Comparison of ENCODE assay signal across 8 cellular contexts in the genomic region with DNA sequence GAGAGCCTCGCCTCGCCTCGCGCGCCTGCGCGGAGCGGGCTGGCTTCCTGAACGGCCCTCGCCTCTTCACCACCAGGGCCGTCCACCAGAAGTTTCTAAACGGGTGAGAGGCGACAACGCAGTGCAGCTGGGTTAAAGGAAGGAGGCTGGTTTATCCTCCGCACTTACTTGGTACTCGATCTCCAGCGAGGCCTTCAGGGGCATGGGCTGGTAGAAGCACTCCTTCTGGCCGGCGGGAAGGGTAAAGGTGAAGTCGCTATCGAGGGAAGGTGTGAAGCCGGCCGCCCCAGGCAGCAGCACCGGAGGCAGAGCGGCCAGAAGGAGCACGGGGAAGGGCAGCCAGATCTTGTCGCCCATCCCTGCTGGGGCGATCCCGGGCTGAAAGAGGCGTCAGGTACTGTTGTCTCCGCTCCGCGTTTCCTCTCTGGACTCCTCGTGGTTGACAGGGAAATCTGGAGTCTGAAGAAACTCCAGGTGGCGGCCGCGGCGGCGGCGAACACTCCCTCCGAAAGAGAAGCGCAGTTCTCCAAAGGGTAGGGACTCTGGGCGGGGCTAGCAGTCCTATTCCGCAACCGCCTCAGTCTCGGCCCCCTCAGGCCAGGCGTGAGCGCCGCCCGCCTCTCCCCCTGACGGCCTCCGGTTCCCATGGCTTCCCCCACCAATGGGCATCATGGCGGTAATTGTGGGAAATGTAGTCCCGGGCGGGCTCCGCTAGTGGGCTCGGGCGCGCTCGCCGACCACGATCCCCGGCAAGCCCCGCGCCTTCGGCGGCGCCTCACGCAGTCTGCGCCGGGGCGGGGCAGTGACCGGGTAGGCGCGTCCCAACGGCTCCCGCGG. TPM values are rescaled to one million over a fixed set of nuclear protein-coding genes. Genes with fewer than 3 reads are reported as not detected.
DNase-seq lines count a peak whose midpoint lies in the region; ATAC-seq and TF ChIP-seq lines count a peak whose summit lies in the region.

TMED5 (minus strand) TSS at position 528 of the 837 bp plus-strand sequence; CDS start at position 357, 171 bp downstream.

- peak within 1 kb of the TSS; percentile 97 for H3K4me3 ChIP-seq in epithelial cell of esophagus (ENCODE audit: low read length)
- peak within 1 kb of the TSS; percentile 98 for H3K4me3 ChIP-seq in mononuclear cell (ENCODE audit: low read length)

- TF ChIP-seq EP300 in Ishikawa (IDR thresholded peaks at IDR 0.05; ENCODE audit: borderline replicate concordance), result no peak; the same call in 1 of the 2 replicates

- peak; percentile 80 for ATAC-seq in GM21576 (IDR thresholded peaks at IDR 0.05; ENCODE audit: unreplicated experiment)

- H3K4me1 ChIP-seq in mononuclear cell (ENCODE audit: insufficient read depth, low read length), result peaks cover 43% of the 10 kb centered on the region

- no peak for TF ChIP-seq CTCF in epithelial cell of esophagus (IDR thresholded peaks at IDR 0.05; ENCODE audit: insufficient read depth, low read depth, low read length, missing control alignments)

- no peaks in the 10 kb centered on the region for H3K27me3 ChIP-seq in mononuclear cell (ENCODE audit: insufficient read depth, low read length)

- TF ChIP-seq RAD21 in Ishikawa (IDR thresholded peaks at IDR 0.05; ENCODE audit: low read depth), result no peak

- DNase-seq in DMS53 (lab: John Stamatoyannopoulos, UW) (peak; percentile 100), OCI-M2 (lab: John Stamatoyannopoulos, UW; ENCODE audit: unreplicated experiment) (peak; percentile 62), activated T-cell treated with anti-CD3 and anti-CD28 coated beads for 4 hours (peak; percentile 86), epithelial cell of esophagus (ENCODE audit: low read depth) (peak; percentile 99)
- peak; percentile 85 to 89 for DNase-seq in stimulated activated CD8-positive, alpha-beta memory T cell treated with anti-CD3 and anti-CD28 coated beads, Interleukin-4, amount 100 ng/mL, for 1 hour (ENCODE audit: low read depth in 2 of 2, low spot score in 1 of 2)

- H3K9me3 ChIP-seq in mononuclear cell (ENCODE audit: low read depth, low read length), result no peaks in the 10 kb centered on the region

TF ChIP-seq in Ishikawa, 13 proteins besides CTCF, POLR2A, EP300 and RAD21:
- TF ChIP-seq REST (IDR thresholded peaks at IDR 0.05; ENCODE audit: low read depth) (no peak), TAF1 (IDR thresholded peaks at IDR 0.05; ENCODE audit: low read depth) (peak; percentile 57), EGR1 (IDR thresholded peaks at IDR 0.05) (no peak), CEBPB (IDR thresholded peaks at IDR 0.05) (0 out of 2 replicates have a peak, but pooled peaks have one; percentile 52), FOXM1 (IDR thresholded peaks at IDR 0.05; ENCODE audit: borderline replicate concordance, low read depth) (no peak), NFIC (IDR thresholded peaks at IDR 0.05) (no peak), TEAD4 (IDR thresholded peaks at IDR 0.05) (no peak), CREB1 (IDR thresholded peaks at IDR 0.05; ENCODE audit: low read depth) (peak; percentile 39), TCF12 (IDR thresholded peaks at IDR 0.05; ENCODE audit: low read depth) (no peak; the same call in 1 of the 2 replicates), YY1 (IDR thresholded peaks at IDR 0.05; ENCODE audit: low read depth) (peak; percentile 77), MAX (IDR thresholded peaks at IDR 0.05) (peak; percentile 93), ZBTB7A (IDR thresholded peaks at IDR 0.05; ENCODE audit: low read depth) (0 out of 2 replicates have a peak, but pooled peaks have one; percentile 41)
- TF ChIP-seq, protein P1, sequence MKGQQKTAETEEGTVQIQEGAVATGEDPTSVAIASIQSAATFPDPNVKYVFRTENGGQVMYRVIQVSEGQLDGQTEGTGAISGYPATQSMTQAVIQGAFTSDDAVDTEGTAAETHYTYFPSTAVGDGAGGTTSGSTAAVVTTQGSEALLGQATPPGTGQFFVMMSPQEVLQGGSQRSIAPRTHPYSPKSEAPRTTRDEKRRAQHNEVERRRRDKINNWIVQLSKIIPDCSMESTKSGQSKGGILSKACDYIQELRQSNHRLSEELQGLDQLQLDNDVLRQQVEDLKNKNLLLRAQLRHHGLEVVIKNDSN (IDR thresholded peaks at IDR 0.05), result 0 out of 2 replicates have a peak, but pooled peaks have one; percentile 37

RNA-seq across cellular contexts. Expression of gene TMED5, which starts in this region (rescaled TPM):
- total RNA-seq in mononuclear cell, result 93.1 TPM

Comparison
In these comparisons a context has a peak if more than half of its experiments do, and no peak if none do; other contexts are left out.
1. Peak in every context shown above with its lines: DNase-seq, ATAC-seq and H3K4me3 ChIP-seq.